17 cellular contexts compared by ENCODE assay signal in genomic region chr4:30821891-30822612, GRCh38.
DNase-seq lines count a peak whose midpoint lies in the region; TF ChIP-seq lines count a peak whose summit lies in the region.
"Had no signal": no experiment of that assay in that cellular context is flagged by ENCODE, and none has a peak within 500 bp of the region (broad histone marks: within the 10 kb centered on the region; RNA-seq: fewer than 3 reads in every experiment).

No MANE protein-coding gene starts in this region.

- WGBS in SK-N-SH (ENCODE audit: low lambda C conversion rate), result 29% methylated on average over 12 of the region's 12 CpGs
- WGBS in esophagus muscularis mucosa, result 75% methylated on average over 12 of the region's 12 CpGs

- TF ChIP-seq RAD21 in SK-N-SH (IDR thresholded peaks at IDR 0.05; ENCODE audit: low read length), result no peak

- TF ChIP-seq POLR2A in esophagus muscularis mucosa (IDR thresholded peaks at IDR 0.05; ENCODE audit: low read depth), result no peak

- H2AFZ ChIP-seq in SK-N-SH (ENCODE audit: low read depth), result no peak overlapping the region

- no peak for TF ChIP-seq EP300 in SK-N-SH (IDR thresholded peaks at IDR 0.05; ENCODE audit: borderline replicate concordance in 1 of 2, low read depth in 1 of 2, low read length in 1 of 2)
- no peak for TF ChIP-seq EP300 in esophagus muscularis mucosa (IDR thresholded peaks at IDR 0.05)

- no peaks in the 10 kb centered on the region for H3K79me2 ChIP-seq in SK-N-SH (ENCODE audit: insufficient read depth)

- H3K9me3 ChIP-seq in SK-N-SH (no peaks in the 10 kb centered on the region), esophagus muscularis mucosa (no peaks in the 10 kb centered on the region)
- H3K9me3 ChIP-seq: pancreas had no signal

- H3K4me3 Mint-ChIP-seq in HFFc6, result no peak overlapping the region
- H3K4me3 Mint-ChIP-seq: H9 had no signal

- H3K36me3 Mint-ChIP-seq in HFFc6 (ENCODE audit: low read depth), result no peaks in the 10 kb centered on the region; the same call in 1 of the 2 replicates

- H3K27me3 Mint-ChIP-seq in HFFc6 (ENCODE audit: insufficient read depth), result no peaks in the 10 kb centered on the region; the same call in 1 of the 2 replicates

- H3K27ac ChIP-seq in SK-N-SH (ENCODE audit: low read depth in 2 of 2, low read length in 1 of 2), result peak overlapping the region; percentile 1 to 56; a peak in 2 of 4 replicates
- H3K27ac ChIP-seq in esophagus muscularis mucosa (replicated peaks in 1 of 4), result no peak overlapping the region
- H3K27ac ChIP-seq: coronary artery, pancreas had no signal

- no peaks in the 10 kb centered on the region for H3K9me2 ChIP-seq in SK-N-SH

- TF ChIP-seq CTCF in HFFc6 (IDR thresholded peaks at IDR 0.05) (no peak), SK-N-SH (IDR thresholded peaks at IDR 0.05) (no peak), esophagus muscularis mucosa (IDR thresholded peaks at IDR 0.05) (no peak)

- H3K9ac ChIP-seq in SK-N-SH, result no peak overlapping the region

- POLR2A ChIA-PET in SK-N-SH (lab: Yijun Ruan, JAX), result no interaction called here

- no peak overlapping the region for H3K27ac Mint-ChIP-seq in HFFc6

- CTCF ChIA-PET in SK-N-SH (lab: Yijun Ruan, JAX), result interaction anchor here (1.0 kb wide), 1 partner anchor 9 kb away, joined by 3 read pairs; no protein-coding TSS in a partner anchor

- H4K20me1 ChIP-seq in SK-N-SH (ENCODE audit: insufficient read depth), result no peaks in the 10 kb centered on the region

- H3K36me3 ChIP-seq in SK-N-SH (replicated peaks in 1 of 2; ENCODE audit: control insufficient read depth in 1 of 2, insufficient read depth in 2 of 2, low read length in 1 of 2) (no peaks in the 10 kb centered on the region), esophagus muscularis mucosa (no peaks in the 10 kb centered on the region)
- H3K36me3 ChIP-seq: pancreas had no signal

- DNase-seq in A172 (ENCODE audit: low spot score) (peak; percentile 88), HFFc6 (peak; percentile 28), SK-N-SH (peak; percentile 10), iPS-NIHi11 (ENCODE audit: low spot score) (peak; percentile 18), SW 1271 (lab: John Stamatoyannopoulos, UW) (no peak), pons (ENCODE audit: low spot score) (no peak), esophagus muscularis mucosa (ENCODE audit: extremely low spot score) (no peak), LoVo (ENCODE audit: low spot score) (no peak)
- DNase-seq: activated naive CD4-positive, alpha-beta T cell treated with Interleukin-2 at 50 U/mL for 16 hours; DND-41; foreskin melanocyte; H9; NCI-H1436; pancreas; stimulated activated CD4-positive, alpha-beta T cell treated with anti-CD3 and anti-CD28 coated beads, Interleukin-1b, Interleukin-23, amount 100 ng/mL, for 48 hours; T-helper 9 cell had no signal

- H3K4me1 ChIP-seq in SK-N-SH (ENCODE audit: control insufficient read depth in 1 of 2, insufficient read depth in 2 of 2, low read depth in 1 of 2, low read length in 1 of 2), result peaks cover 9 to 13% of the 10 kb centered on the region in 2 experiments; a peak in 3 of 4 replicates
- peaks cover 3 to 22% (median 11%) of the 10 kb centered on the region in 4 donors for H3K4me1 ChIP-seq in esophagus muscularis mucosa
- H3K4me1 ChIP-seq: pancreas had no signal

- H3K4me2 ChIP-seq in SK-N-SH, result peak overlapping the region; percentile 50; the same call in 1 of the 2 replicates

- H3K9me3 Mint-ChIP-seq in HFFc6, result peaks cover 12% of the 10 kb centered on the region
- H3K9me3 Mint-ChIP-seq: H9 had no signal

- intact Hi-C loops in esophagus muscularis mucosa (cut with DNase I), result no loop called here

- H3F3A ChIP-seq in SK-N-SH (replicated peaks; ENCODE audit: insufficient read depth), result no peaks in the 10 kb centered on the region

- H3K4me3 ChIP-seq in SK-N-SH (ENCODE audit: low read depth in 2 of 2, low read length in 1 of 2) (peak overlapping the region; percentile 24 to 40; a peak in 1 of 4 replicates), esophagus muscularis mucosa (no peak overlapping the region)
- H3K4me3 ChIP-seq: coronary artery, pancreas had no signal

- H3K4me1 Mint-ChIP-seq in HFFc6 (ENCODE audit: low read depth), result no peaks in the 10 kb centered on the region

- no peaks in the 10 kb centered on the region for H3K27me3 ChIP-seq in SK-N-SH (ENCODE audit: insufficient read depth)
- no peaks in the 10 kb centered on the region for H3K27me3 ChIP-seq in esophagus muscularis mucosa
- H3K27me3 ChIP-seq: pancreas had no signal

TF ChIP-seq in SK-N-SH, 30 proteins besides CTCF, POLR2A, EP300 and RAD21:
- TF ChIP-seq RFX5 (IDR thresholded peaks at IDR 0.05; ENCODE audit: low read length) (peak; percentile 97), TCF12 (IDR thresholded peaks at IDR 0.05) (0 out of 2 replicates have a peak, but pooled peaks have one; percentile 8), TAF1 (IDR thresholded peaks at IDR 0.05; ENCODE audit: borderline replicate concordance, low read depth, low read length) (no peak), PBX3 (IDR thresholded peaks at IDR 0.05) (0 out of 2 replicates have a peak, but pooled peaks have one; percentile 10), JUND (IDR thresholded peaks at IDR 0.05) (no peak), TEAD4 (IDR thresholded peaks at IDR 0.05; ENCODE audit: borderline replicate concordance, insufficient read depth) (no peak)

Comparison
In these comparisons a context has a peak if more than half of its experiments do, and no peak if none do; other contexts are left out.
1. DNase-seq: peak in A172 (single experiment), HFFc6 (single experiment), SK-N-SH (single experiment) and iPS-NIHi11 (single experiment); none in SW 1271 (0 of 2), pons (single experiment), esophagus muscularis mucosa (single experiment) and LoVo (single experiment).
2. H3K27ac ChIP-seq: peak in SK-N-SH (2 of 2); none in esophagus muscularis mucosa (0 of 4).
3. H3K4me3 ChIP-seq: peak in SK-N-SH (2 of 2); none in esophagus muscularis mucosa (0 of 4).